Comparison of ENCODE assay signal across 16 cellular contexts in genomic region chr13:60970736-60971135, GRCh38.
DNase-seq lines count a peak whose midpoint lies in the region; ATAC-seq and TF ChIP-seq lines count a peak whose summit lies in the region.
"Had no signal": no experiment of that assay in that cellular context is flagged by ENCODE, and none has a peak within 500 bp of the region (broad histone marks: within the 10 kb centered on the region; RNA-seq: fewer than 3 reads in every experiment).

No MANE protein-coding gene starts in this region.

- H3K27me3 Mint-ChIP-seq in H9 (ENCODE audit: low read depth): no peaks in the 10 kb centered on the region
- H3K27me3 Mint-ChIP-seq: CD4-positive, CD25-positive, alpha-beta regulatory T cell had no signal

- H4K20me1 ChIP-seq in H9 (ENCODE audit: control insufficient read depth, insufficient read depth, insufficient read length): no peaks in the 10 kb centered on the region

- no peak overlapping the region for H3K4me2 ChIP-seq in H9 (ENCODE audit: insufficient read depth, insufficient read length, low read length)
- no peak overlapping the region for H3K4me2 ChIP-seq in mesendoderm (ENCODE audit: low read length)
- H3K4me2 ChIP-seq: GM23338 had no signal

- no peaks in the 10 kb centered on the region for H3K79me2 ChIP-seq in H9 (ENCODE audit: insufficient read depth, low read length)
- no peaks in the 10 kb centered on the region for H3K79me2 ChIP-seq in mesendoderm (ENCODE audit: control insufficient read depth, insufficient read depth, low read length)

- H3K23ac ChIP-seq in H9 (ENCODE audit: insufficient read length, low read depth, low read length): no peak overlapping the region
- H3K23ac ChIP-seq in mesendoderm (ENCODE audit: low read length): no peak overlapping the region

- H3K36me3 Mint-ChIP-seq in H9 (ENCODE audit: insufficient read depth in 1 of 3, low read depth in 3 of 3): peaks cover 5 to 17% (median 7%) of the 10 kb centered on the region in 3 experiments; a peak in 5 of 7 replicates
- H3K36me3 Mint-ChIP-seq: CD4-positive, CD25-positive, alpha-beta regulatory T cell; CD8-positive, alpha-beta T cell had no signal

- H2BK15ac ChIP-seq in H9 (ENCODE audit: low read depth, low read length) (no peak overlapping the region), mesendoderm (replicated peaks; ENCODE audit: low read depth) (no peak overlapping the region)

- TF ChIP-seq CTCF in H9 (conservative IDR thresholded peaks at IDR 0.05): no peak

- H3T11ph ChIP-seq in H9 (ENCODE audit: low read length): no peak overlapping the region

- H3K56ac ChIP-seq in H9 (ENCODE audit: insufficient read length, low read depth, low read length): no peak overlapping the region
- no peak overlapping the region for H3K56ac ChIP-seq in mesendoderm (ENCODE audit: low read length)

- H2BK5ac ChIP-seq in H9 (ENCODE audit: insufficient read length, low read length): no peak overlapping the region
- H2BK5ac ChIP-seq in mesendoderm (ENCODE audit: low read length): no peak overlapping the region

- H3K14ac ChIP-seq in H9 (ENCODE audit: insufficient read depth, low read length): no peak overlapping the region

- DNase-seq in H9 (peak; percentile 39), UCSD-AML1 (lab: John Stamatoyannopoulos, UW; ENCODE audit: unreplicated experiment) (peak; percentile 3), mesendoderm (peak; percentile 11), COLO829 (ENCODE audit: low spot score) (no peak), CD1c-positive myeloid dendritic cell (ENCODE audit: extremely low spot score) (no peak)
- DNase-seq: C1 segment of cervical spinal cord; CD4-positive, CD25-positive, alpha-beta regulatory T cell; CD8-positive, alpha-beta T cell; DMS 273 treated with DMSO at 0.1 percent for 48 hours; DMS79; EL; GF-D8; HFFc6 had no signal

- no peak overlapping the region for H3K27ac ChIP-seq in H9 (ENCODE audit: insufficient read length, low read depth, low read length)
- no peak overlapping the region for H3K27ac ChIP-seq in mesendoderm (ENCODE audit: low read depth, low read length)

- no peak overlapping the region for H4K8ac ChIP-seq in H9 (replicated peaks; ENCODE audit: insufficient read length, low read depth, low read length)
- no peak overlapping the region for H4K8ac ChIP-seq in mesendoderm (ENCODE audit: low read depth, low read length)

- H3K27me3 ChIP-seq in H9 (ENCODE audit: insufficient read depth, low read length) (no peaks in the 10 kb centered on the region), mesendoderm (ENCODE audit: insufficient read depth, low read length, poor library complexity) (no peaks in the 10 kb centered on the region)

- no peak overlapping the region for H2BK20ac ChIP-seq in H9 (ENCODE audit: low read depth, low read length, poor library complexity, severe bottlenecking)

- no peak overlapping the region for H3K18ac ChIP-seq in H9 (ENCODE audit: insufficient read length, low read depth, low read length)
- no peak overlapping the region for H3K18ac ChIP-seq in mesendoderm (ENCODE audit: low read length)

- H3K36me3 ChIP-seq in mesendoderm (ENCODE audit: control insufficient read depth, insufficient read depth, low read length): no peaks in the 10 kb centered on the region
- H3K36me3 ChIP-seq: HAP-1 had no signal

- H2BK12ac ChIP-seq in H9 (ENCODE audit: insufficient read length, low read depth, low read length): no peak overlapping the region

- H3K27ac Mint-ChIP-seq in H9: no peak overlapping the region
- H3K27ac Mint-ChIP-seq: CD4-positive, CD25-positive, alpha-beta regulatory T cell; CD8-positive, alpha-beta T cell; HFFc6 had no signal

- no peak overlapping the region for H3K9ac ChIP-seq in H9 (ENCODE audit: extremely low read depth, insufficient read length, low read length)
- H3K9ac ChIP-seq in mesendoderm (ENCODE audit: low read length): no peak overlapping the region

- peaks cover 16 to 19% of the 10 kb centered on the region in 2 experiments for H3K4me1 Mint-ChIP-seq in H9

- no peaks in the 10 kb centered on the region for H3K9me3 ChIP-seq in H9 (ENCODE audit: control insufficient read depth, low read depth, low read length)
- H3K9me3 ChIP-seq: HAP-1 had no signal

- no peak overlapping the region for H3K4me3 ChIP-seq in mesendoderm (ENCODE audit: low read length)
- H3K4me3 ChIP-seq: GM23338, HAP-1 had no signal

- no peak for ATAC-seq in HG03571 (IDR thresholded peaks at IDR 0.05; ENCODE audit: unreplicated experiment)
- ATAC-seq: CD8-positive, alpha-beta T cell; GM23338 had no signal

- no peak overlapping the region for H2BK120ac ChIP-seq in H9 (ENCODE audit: low read depth, low read length, poor library complexity, severe bottlenecking)
- H2BK120ac ChIP-seq in mesendoderm (ENCODE audit: low read depth, low read length): no peak overlapping the region

- H2AK5ac ChIP-seq in H9 (ENCODE audit: insufficient read length, low read length) (no peak overlapping the region), mesendoderm (ENCODE audit: low read length) (no peak overlapping the region)

- H4K5ac ChIP-seq in H9 (ENCODE audit: insufficient read length, low read depth, low read length): no peak overlapping the region
- H4K5ac ChIP-seq in mesendoderm (ENCODE audit: low read length): no peak overlapping the region

- H3K79me1 ChIP-seq in H9 (ENCODE audit: insufficient read depth, low read depth, low read length, poor library complexity, severe bottlenecking) (no peaks in the 10 kb centered on the region), mesendoderm (ENCODE audit: low read length) (no peaks in the 10 kb centered on the region)

- H3K4me3 Mint-ChIP-seq in H9: no peak overlapping the region
- H3K4me3 Mint-ChIP-seq: CD4-positive, CD25-positive, alpha-beta regulatory T cell; CD8-positive, alpha-beta T cell; GM23338; HFFc6 had no signal

- no peak overlapping the region for H4K91ac ChIP-seq in H9 (ENCODE audit: insufficient read length, low read depth, low read length)

- no peak overlapping the region for H2AFZ ChIP-seq in H9 (ENCODE audit: low read length)
- H2AFZ ChIP-seq: GM23338 had no signal

- no peak overlapping the region for H3K4ac ChIP-seq in H9 (ENCODE audit: low read depth, low read length)
- no peak overlapping the region for H3K4ac ChIP-seq in mesendoderm (ENCODE audit: low read depth, low read length)

- WGBS in H9 (ENCODE audit: extremely low coverage, insufficient read length, low lambda C conversion rate): no CpG with 5 or more reads among the region's 4 CpGs
- no CpG with 5 or more reads among the region's 4 CpGs for WGBS in mesendoderm (ENCODE audit: extremely low coverage, insufficient coverage, low lambda C conversion rate)

- H3K9me3 Mint-ChIP-seq in H9: peaks cover 0 to 15% of the 10 kb centered on the region in 2 experiments; a peak in 3 of 5 replicates

- H3K23me2 ChIP-seq in H9 (ENCODE audit: insufficient read length, low read depth, low read length, poor library complexity, severe bottlenecking): no peaks in the 10 kb centered on the region

- H3K4me1 ChIP-seq in H9 (ENCODE audit: insufficient read depth, low read length): peaks cover 5% of the 10 kb centered on the region; the same call in 1 of the 2 replicates
- H3K4me1 ChIP-seq in mesendoderm (ENCODE audit: control insufficient read depth, low read depth, low read length): no peaks in the 10 kb centered on the region
- H3K4me1 ChIP-seq: HAP-1 had no signal

Comparison
In these comparisons a context has a peak if more than half of its experiments do, and no peak if none do; other contexts are left out.
1. DNase-seq: peak in H9 (single experiment), UCSD-AML1 (single experiment) and mesendoderm (single experiment); none in COLO829 (single experiment) and CD1c-positive myeloid dendritic cell (single experiment).